In genomic region chr6:87529221-87529620, GRCh38 we compare ENCODE assay signal across 23 cellular contexts.
"Had no signal": no experiment of that assay in that cellular context is flagged by ENCODE, and none has a peak within 500 bp of the region (broad histone marks: within the 10 kb centered on the region; RNA-seq: fewer than 3 reads in every experiment).

No MANE protein-coding gene starts in this region.

- H3K27me3 ChIP-seq: dorsolateral prefrontal cortex, ovary, right lobe of liver, uterus had no signal

- H3K9me3 Mint-ChIP-seq: activated CD4-positive, alpha-beta T cell treated with anti-CD3 and anti-CD28 coated beads, Interleukin-2, amount 10 ng/mL, durations not matched to agents 7 days and 5 days; activated naive CD4-positive, alpha-beta T cell treated with anti-CD3 and anti-CD28 coated beads, Interleukin-2, amount 10 ng/mL, durations not matched to agents 7 days and 5 days; nephron progenitor cell; stimulated activated naive CD8-positive, alpha-beta T cell treated with anti-CD3 and anti-CD28 coated beads, Interleukin-15, Interleukin-2, amounts not matched to agents 100 ng/mL and 50 ng/mL, for 24 hours; type B pancreatic cell; WTC11 had no signal

- H3K36me3 ChIP-seq: ovary, uterus had no signal

- H3K27ac ChIP-seq: dorsolateral prefrontal cortex, ovary, right lobe of liver, uterus had no signal

- H3K4me3 ChIP-seq: dorsolateral prefrontal cortex, ovary, right lobe of liver, uterus had no signal

- H3K4me1 Mint-ChIP-seq: nephron progenitor cell, WTC11 had no signal

- DNase-seq: activated CD4-positive, alpha-beta T cell treated with anti-CD3 and anti-CD28 coated beads for 1 hour; activated CD4-positive, alpha-beta T cell treated with anti-CD3 and anti-CD28 coated beads, Interleukin-2, amount 10 ng/mL, durations not matched to agents 7 days and 5 days; activated CD8-positive, alpha-beta memory T cell treated with anti-CD3 and anti-CD28 coated beads for 24 hours; activated effector memory CD4-positive, alpha-beta T cell treated with anti-CD3 and anti-CD28 coated beads, Interleukin-2, amount 50 U/mL, for 16 hours; activated naive CD4-positive, alpha-beta T cell treated with anti-CD3 and anti-CD28 coated beads, Interleukin-2, amount 10 ng/mL, durations not matched to agents 7 days and 5 days; dorsolateral prefrontal cortex; effector memory CD4-positive, alpha-beta T cell; foreskin fibroblast; head of caudate nucleus; hippocampal formation; left colon; nephron progenitor cell; ovary; right lobe of liver; stimulated activated CD4-positive, alpha-beta T cell treated with anti-CD3 and anti-CD28 coated beads, Interleukin-4, amount 100 ng/mL, for 1 hour; substantia nigra; T-helper 2 cell; uterus had no signal

- ATAC-seq: esophagus mucosa, left colon, WTC11 had no signal

- H3K4me3 Mint-ChIP-seq: activated CD4-positive, alpha-beta T cell treated with anti-CD3 and anti-CD28 coated beads, Interleukin-2, amount 10 ng/mL, durations not matched to agents 7 days and 5 days; activated naive CD4-positive, alpha-beta T cell treated with anti-CD3 and anti-CD28 coated beads, Interleukin-2, amount 10 ng/mL, durations not matched to agents 7 days and 5 days; nephron progenitor cell; stimulated activated naive CD8-positive, alpha-beta T cell treated with anti-CD3 and anti-CD28 coated beads, Interleukin-15, Interleukin-2, amounts not matched to agents 100 ng/mL and 50 ng/mL, for 24 hours; type B pancreatic cell; WTC11 had no signal

- H3K4me1 ChIP-seq: right lobe of liver, uterus had no signal

- H3K27me3 Mint-ChIP-seq: activated CD4-positive, alpha-beta T cell treated with anti-CD3 and anti-CD28 coated beads, Interleukin-2, amount 10 ng/mL, durations not matched to agents 7 days and 5 days; activated naive CD4-positive, alpha-beta T cell treated with anti-CD3 and anti-CD28 coated beads, Interleukin-2, amount 10 ng/mL, durations not matched to agents 7 days and 5 days; progenitor cell of endocrine pancreas; stimulated activated naive CD8-positive, alpha-beta T cell treated with anti-CD3 and anti-CD28 coated beads, Interleukin-15, Interleukin-2, amounts not matched to agents 100 ng/mL and 50 ng/mL, for 24 hours; type B pancreatic cell had no signal

- H3K27ac Mint-ChIP-seq: activated naive CD4-positive, alpha-beta T cell treated with anti-CD3 and anti-CD28 coated beads, Interleukin-2, amount 10 ng/mL, durations not matched to agents 7 days and 5 days; nephron progenitor cell; progenitor cell of endocrine pancreas; stimulated activated naive CD8-positive, alpha-beta T cell treated with anti-CD3 and anti-CD28 coated beads, Interleukin-15, Interleukin-2, amounts not matched to agents 100 ng/mL and 50 ng/mL, for 24 hours; type B pancreatic cell; WTC11 had no signal

- H3K9me3 ChIP-seq: ovary, right lobe of liver, uterus had no signal
